Comparison of ENCODE assay signal across 2 cellular contexts in the genomic region with DNA sequence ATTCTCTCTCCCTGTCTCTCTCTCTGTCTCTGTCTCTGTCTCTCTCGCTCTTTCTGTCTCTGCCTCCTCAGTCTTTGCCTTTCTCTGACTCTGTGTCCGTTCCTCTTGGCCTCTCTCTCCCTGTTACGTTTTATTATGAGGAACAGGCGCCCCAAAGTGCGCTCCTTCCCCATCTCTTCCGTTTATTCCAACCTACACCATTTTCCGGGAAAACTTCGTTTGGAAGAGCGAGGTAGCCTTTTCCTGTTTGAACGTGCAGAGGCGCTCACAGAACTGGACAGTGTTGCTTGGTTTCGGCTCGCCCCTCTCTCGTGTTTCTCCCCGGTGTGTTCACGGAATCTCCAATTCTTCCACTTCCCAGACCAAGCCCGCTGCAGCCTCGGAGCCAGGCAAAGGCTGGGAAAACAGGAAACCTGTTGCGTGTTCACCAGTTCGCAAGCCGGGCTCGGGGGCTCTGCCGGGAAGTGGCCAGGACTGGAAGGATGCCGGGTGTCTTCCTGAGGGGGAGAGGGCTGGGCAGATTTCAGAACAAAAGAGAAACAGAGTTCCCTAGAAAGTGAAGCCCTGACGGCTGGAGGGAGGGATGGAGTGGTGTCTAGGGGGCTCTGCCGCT.
TF ChIP-seq lines count a peak whose summit lies in the region.

No MANE protein-coding gene starts in this region.

TF ChIP-seq in IMR-90, 13 proteins besides CTCF, POLR2A, EP300 and RAD21:
- no peak for TF ChIP-seq NFE2L2 (IDR thresholded peaks at IDR 0.05; ENCODE audit: low read depth, low read length)
- TF ChIP-seq FOS (IDR thresholded peaks at IDR 0.05; ENCODE audit: low read depth, low read length), result no peak
- no peak for TF ChIP-seq MAFK (IDR thresholded peaks at IDR 0.05; ENCODE audit: low read depth, low read length)
- no peak for TF ChIP-seq CEBPB (IDR thresholded peaks at IDR 0.05; ENCODE audit: low read depth, low read length)
- no peak for TF ChIP-seq MXI1 (IDR thresholded peaks at IDR 0.05; ENCODE audit: borderline replicate concordance, low read depth, low read length)
- TF ChIP-seq RCOR1 (IDR thresholded peaks at IDR 0.05; ENCODE audit: insufficient replicate concordance, low read length), result no peak
- TF ChIP-seq CHD1 (IDR thresholded peaks at IDR 0.05; ENCODE audit: low read depth, low read length), result no peak
- TF ChIP-seq BHLHE40 (IDR thresholded peaks at IDR 0.05; ENCODE audit: low read depth, low read length), result no peak
- TF ChIP-seq, protein P1, sequence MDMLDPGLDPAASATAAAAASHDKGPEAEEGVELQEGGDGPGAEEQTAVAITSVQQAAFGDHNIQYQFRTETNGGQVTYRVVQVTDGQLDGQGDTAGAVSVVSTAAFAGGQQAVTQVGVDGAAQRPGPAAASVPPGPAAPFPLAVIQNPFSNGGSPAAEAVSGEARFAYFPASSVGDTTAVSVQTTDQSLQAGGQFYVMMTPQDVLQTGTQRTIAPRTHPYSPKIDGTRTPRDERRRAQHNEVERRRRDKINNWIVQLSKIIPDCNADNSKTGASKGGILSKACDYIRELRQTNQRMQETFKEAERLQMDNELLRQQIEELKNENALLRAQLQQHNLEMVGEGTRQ (IDR thresholded peaks at IDR 0.05; ENCODE audit: low read depth, low read length), result no peak
- no peak for TF ChIP-seq MAZ (IDR thresholded peaks at IDR 0.05; ENCODE audit: borderline replicate concordance, low read depth, low read length)
- TF ChIP-seq RFX5 (IDR thresholded peaks at IDR 0.05; ENCODE audit: low read depth, low read length), result no peak
- no peak for TF ChIP-seq SMC3 (IDR thresholded peaks at IDR 0.05; ENCODE audit: low read depth, low read length)
- TF ChIP-seq, protein P2, sequence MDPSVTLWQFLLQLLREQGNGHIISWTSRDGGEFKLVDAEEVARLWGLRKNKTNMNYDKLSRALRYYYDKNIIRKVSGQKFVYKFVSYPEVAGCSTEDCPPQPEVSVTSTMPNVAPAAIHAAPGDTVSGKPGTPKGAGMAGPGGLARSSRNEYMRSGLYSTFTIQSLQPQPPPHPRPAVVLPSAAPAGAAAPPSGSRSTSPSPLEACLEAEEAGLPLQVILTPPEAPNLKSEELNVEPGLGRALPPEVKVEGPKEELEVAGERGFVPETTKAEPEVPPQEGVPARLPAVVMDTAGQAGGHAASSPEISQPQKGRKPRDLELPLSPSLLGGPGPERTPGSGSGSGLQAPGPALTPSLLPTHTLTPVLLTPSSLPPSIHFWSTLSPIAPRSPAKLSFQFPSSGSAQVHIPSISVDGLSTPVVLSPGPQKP (IDR thresholded peaks at IDR 0.05; ENCODE audit: borderline replicate concordance, low read depth, low read length), result no peak

TF ChIP-seq in K562, 482 proteins besides CTCF, POLR2A, EP300 and RAD21:
- peak; percentile 5 for TF ChIP-seq ZFP36 (IDR thresholded peaks at IDR 0.05; ENCODE audit: low read depth, low read length, partially characterized antibody)
- TF ChIP-seq CBX2 (IDR thresholded peaks at IDR 0.05; ENCODE audit: insufficient read depth, low read length, poor library complexity, severe bottlenecking), result peak; percentile 51
- TF ChIP-seq CBX8 (IDR thresholded peaks at IDR 0.05; ENCODE audit: borderline replicate concordance, extremely low read depth, low read depth, low read length, poor library complexity, severe bottlenecking), result peak; percentile 76
- no peak for TF ChIP-seq CLOCK (CRISPR knock-in tag; IDR thresholded peaks at IDR 0.05; ENCODE audit: borderline replicate concordance)
- TF ChIP-seq EZH2 (IDR thresholded peaks at IDR 0.05; ENCODE audit: borderline replicate concordance, low read depth, low read length), result peak; percentile 30; the same call in 1 of the 2 replicates
